In the genomic region with DNA sequence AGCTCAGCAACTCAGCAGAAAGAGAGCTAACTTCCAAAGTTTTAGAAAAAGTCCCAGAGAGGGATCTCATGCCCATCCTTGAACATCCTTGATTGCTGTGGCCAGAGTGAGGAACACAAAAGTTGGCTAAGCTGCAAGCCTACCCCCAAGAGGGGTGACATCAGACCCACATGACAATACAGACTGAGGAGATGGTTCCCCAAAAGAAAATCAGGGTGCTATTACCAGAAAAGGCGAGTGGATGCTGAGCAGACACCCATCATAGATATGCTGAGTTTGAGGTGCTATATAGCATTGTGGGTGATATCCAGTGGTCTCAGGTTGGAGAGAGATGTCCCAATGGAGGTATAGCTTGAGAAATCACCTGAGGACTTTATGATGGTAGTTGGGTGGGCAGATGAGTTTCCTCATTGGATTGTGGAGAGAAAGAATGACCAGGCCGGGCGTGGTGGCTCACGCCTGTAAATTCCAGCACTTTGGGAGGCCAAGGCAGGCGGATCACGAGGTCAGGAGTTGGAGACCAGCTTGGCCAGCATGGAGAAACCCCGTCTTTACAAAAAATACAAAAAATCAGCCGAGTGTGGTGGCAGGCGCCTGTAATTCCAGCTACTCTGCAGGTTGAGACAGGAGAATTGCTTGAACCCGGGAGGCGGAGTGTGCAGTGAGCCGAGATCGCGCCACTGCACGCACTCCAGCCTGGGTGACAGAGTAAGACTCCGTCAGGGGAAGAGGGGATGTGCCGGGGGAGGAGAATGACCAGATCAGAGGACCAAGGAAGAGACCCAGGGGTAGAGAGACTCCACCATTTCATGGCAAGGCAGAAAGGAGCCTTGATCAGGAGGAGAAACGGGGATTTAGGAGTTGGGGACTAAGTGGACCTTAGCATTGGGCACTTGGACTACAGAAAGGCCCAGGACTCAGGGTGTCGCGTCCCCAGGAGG, we compare ENCODE assay signal across 1 cellular context.
A peak's percentile ranks its signal among the peaks of the same experiment; 100 is the strongest.
TF ChIP-seq lines count a peak whose summit lies in the region.

No MANE protein-coding gene starts in this region.

TF ChIP-seq in K562, 482 proteins besides CTCF, POLR2A, EP300 and RAD21 (continued from another document):
- TF ChIP-seq, protein P1, sequence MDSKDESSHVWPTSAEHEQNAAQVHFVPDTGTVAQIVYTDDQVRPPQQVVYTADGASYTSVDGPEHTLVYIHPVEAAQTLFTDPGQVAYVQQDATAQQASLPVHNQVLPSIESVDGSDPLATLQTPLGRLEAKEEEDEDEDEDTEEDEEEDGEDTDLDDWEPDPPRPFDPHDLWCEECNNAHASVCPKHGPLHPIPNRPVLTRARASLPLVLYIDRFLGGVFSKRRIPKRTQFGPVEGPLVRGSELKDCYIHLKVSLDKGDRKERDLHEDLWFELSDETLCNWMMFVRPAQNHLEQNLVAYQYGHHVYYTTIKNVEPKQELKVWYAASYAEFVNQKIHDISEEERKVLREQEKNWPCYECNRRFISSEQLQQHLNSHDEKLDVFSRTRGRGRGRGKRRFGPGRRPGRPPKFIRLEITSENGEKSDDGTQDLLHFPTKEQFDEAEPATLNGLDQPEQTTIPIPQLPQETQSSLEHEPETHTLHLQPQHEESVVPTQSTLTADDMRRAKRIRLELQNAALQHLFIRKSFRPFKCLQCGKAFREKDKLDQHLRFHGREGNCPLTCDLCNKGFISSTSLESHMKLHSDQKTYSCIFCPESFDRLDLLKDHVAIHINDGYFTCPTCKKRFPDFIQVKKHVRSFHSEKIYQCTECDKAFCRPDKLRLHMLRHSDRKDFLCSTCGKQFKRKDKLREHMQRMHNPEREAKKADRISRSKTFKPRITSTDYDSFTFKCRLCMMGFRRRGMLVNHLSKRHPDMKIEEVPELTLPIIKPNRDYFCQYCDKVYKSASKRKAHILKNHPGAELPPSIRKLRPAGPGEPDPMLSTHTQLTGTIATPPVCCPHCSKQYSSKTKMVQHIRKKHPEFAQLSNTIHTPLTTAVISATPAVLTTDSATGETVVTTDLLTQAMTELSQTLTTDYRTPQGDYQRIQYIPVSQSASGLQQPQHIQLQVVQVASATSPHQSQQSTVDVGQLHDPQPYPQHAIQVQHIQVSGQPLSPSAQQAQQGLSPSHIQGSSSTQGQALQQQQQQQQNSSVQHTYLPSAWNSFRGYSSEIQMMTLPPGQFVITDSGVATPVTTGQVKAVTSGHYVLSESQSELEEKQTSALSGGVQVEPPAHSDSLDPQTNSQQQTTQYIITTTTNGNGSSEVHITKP (IDR thresholded peaks at IDR 0.05; ENCODE audit: partially characterized antibody): peak; percentile 69
- peak; percentile 44 for TF ChIP-seq ETS2 (tag; IDR thresholded peaks at IDR 0.05; ENCODE audit: borderline replicate concordance, poor library complexity, severe bottlenecking)
